ENCODE assay signal across 8 cellular contexts in genomic region chr14:90396342-90397339, GRCh38. TPM values are rescaled to one million over a fixed set of nuclear protein-coding genes. Genes with fewer than 3 reads are reported as not detected.
A peak's percentile ranks its signal among the peaks of the same experiment; 100 is the strongest.
DNase-seq lines count a peak whose midpoint lies in the region; ATAC-seq, FAIRE-seq and TF ChIP-seq lines count a peak whose summit lies in the region.

CALM1 (plus strand) TSS chr14:90397029; CDS start chr14:90397231, 202 bp downstream.

- H3K4me1 Mint-ChIP-seq in astrocyte (ENCODE audit: low read depth, unreplicated experiment) = peaks cover 18% of the 10 kb centered on the region

- peak within 1 kb of the TSS; percentile 59 for H3K27ac Mint-ChIP-seq in astrocyte (ENCODE audit: unreplicated experiment)

- H4K20me1 ChIP-seq in astrocyte (ENCODE audit: insufficient read depth, low read length) = peaks cover 38% of the 10 kb centered on the region

- no peak for TF ChIP-seq CTCF in astrocyte (IDR thresholded peaks at IDR 0.05; ENCODE audit: insufficient read depth, low read depth, low read length)

- H3K27ac ChIP-seq in astrocyte (ENCODE audit: low read depth, low read length) = peak within 1 kb of the TSS; percentile 56

- H3K36me3 ChIP-seq in astrocyte (ENCODE audit: insufficient read depth, low read length) = peaks cover 5% of the 10 kb centered on the region

- peak within 1 kb of the TSS; percentile 90 for H3K4me2 ChIP-seq in astrocyte (ENCODE audit: low read length)

- H3K79me2 ChIP-seq in astrocyte (ENCODE audit: insufficient read depth, low read length) = peaks cover 40% of the 10 kb centered on the region

- peak within 1 kb of the TSS; percentile 85 for H2AFZ ChIP-seq in astrocyte (ENCODE audit: low read depth, low read length)

- H3K27me3 ChIP-seq in astrocyte (ENCODE audit: insufficient read depth, low read length) = no peaks in the 10 kb centered on the region

- peak within 1 kb of the TSS; percentile 99 for H3K4me3 ChIP-seq in astrocyte (ENCODE audit: insufficient read depth, low read depth, low read length)

- H3K9me3 ChIP-seq in astrocyte (ENCODE audit: insufficient read depth, low read depth, low read length) = no peaks in the 10 kb centered on the region

- no peak for FAIRE-seq in astrocyte (lab: Jason Lieb, UNC)

- H3K4me3 Mint-ChIP-seq in astrocyte (ENCODE audit: unreplicated experiment) = peak within 1 kb of the TSS; percentile 95

- H3K9ac ChIP-seq in astrocyte (ENCODE audit: low read length) = peak within 1 kb of the TSS; percentile 92

- peak; percentile 89 for DNase-seq in NCI-H146 treated with DMSO at 0.1 percent for 48 hours (lab: John Stamatoyannopoulos, UW; ENCODE audit: unreplicated experiment)
- peak; percentile 91 for DNase-seq in T-helper 22 cell (ENCODE audit: low read depth)
- peak; percentile 92 for DNase-seq in astrocyte (ENCODE audit: low read depth)
- DNase-seq in hepatic stellate cell (ENCODE audit: low spot score) = peak; percentile 92
- peak; percentile 98 for DNase-seq in retina
- DNase-seq in OCI-M2 (lab: John Stamatoyannopoulos, UW; ENCODE audit: unreplicated experiment) = no peak

- H3K27me3 Mint-ChIP-seq in astrocyte (ENCODE audit: low read depth, unreplicated experiment) = no peaks in the 10 kb centered on the region

- H3K4me1 ChIP-seq in astrocyte (ENCODE audit: insufficient read depth, low read length) = peaks cover 14% of the 10 kb centered on the region

- ATAC-seq in GM18498 (IDR thresholded peaks at IDR 0.05; ENCODE audit: unreplicated experiment) (peak; percentile 68), HG02852 (IDR thresholded peaks at IDR 0.05; ENCODE audit: unreplicated experiment) (peak; percentile 61)

- H3K9me3 Mint-ChIP-seq in astrocyte (ENCODE audit: unreplicated experiment) = no peaks in the 10 kb centered on the region

- H3K36me3 Mint-ChIP-seq in astrocyte (ENCODE audit: low read depth, unreplicated experiment) = peaks cover 3% of the 10 kb centered on the region

RNA-seq across cellular contexts. Expression of gene CALM1, which starts in this region (rescaled TPM):
- 302 and 347 TPM in 2 replicates for total RNA-seq in astrocyte
